ENCODE assay signal across 8 cellular contexts in the genomic region with DNA sequence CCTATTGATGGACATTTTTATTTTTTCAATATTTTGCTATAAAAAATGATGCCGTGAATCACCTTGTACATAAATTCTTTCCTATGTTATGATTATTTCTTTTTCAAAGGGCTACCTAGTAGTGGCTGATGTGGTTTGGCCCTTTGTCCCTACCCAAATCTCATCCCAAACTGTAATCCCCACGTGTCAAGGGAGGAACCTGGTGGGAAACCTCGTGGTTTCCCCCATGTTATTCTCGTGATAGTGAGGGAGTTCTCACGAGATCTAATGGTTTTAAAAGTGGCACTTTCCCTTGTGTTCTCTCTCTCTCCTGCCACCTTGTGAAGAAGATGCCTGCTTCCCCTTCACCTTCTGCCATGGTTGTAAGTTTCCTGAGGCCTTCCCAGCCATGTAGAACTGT.
"Had no signal": no experiment of that assay in that cellular context is flagged by ENCODE, and none has a peak within 500 bp of the region (broad histone marks: within the 10 kb centered on the region; RNA-seq: fewer than 3 reads in every experiment).

No MANE protein-coding gene starts in this region.

- H3K4me3 ChIP-seq: GM12878 had no signal

- ATAC-seq: GM12878 had no signal

- FAIRE-seq: G401.6, GM12878, GM12891, GM12892, GM18507, GM19239 had no signal

- DNase-seq: GDM1, GF-D8 had no signal
